Comparison of ENCODE assay signal across 9 cellular contexts in the genomic region with DNA sequence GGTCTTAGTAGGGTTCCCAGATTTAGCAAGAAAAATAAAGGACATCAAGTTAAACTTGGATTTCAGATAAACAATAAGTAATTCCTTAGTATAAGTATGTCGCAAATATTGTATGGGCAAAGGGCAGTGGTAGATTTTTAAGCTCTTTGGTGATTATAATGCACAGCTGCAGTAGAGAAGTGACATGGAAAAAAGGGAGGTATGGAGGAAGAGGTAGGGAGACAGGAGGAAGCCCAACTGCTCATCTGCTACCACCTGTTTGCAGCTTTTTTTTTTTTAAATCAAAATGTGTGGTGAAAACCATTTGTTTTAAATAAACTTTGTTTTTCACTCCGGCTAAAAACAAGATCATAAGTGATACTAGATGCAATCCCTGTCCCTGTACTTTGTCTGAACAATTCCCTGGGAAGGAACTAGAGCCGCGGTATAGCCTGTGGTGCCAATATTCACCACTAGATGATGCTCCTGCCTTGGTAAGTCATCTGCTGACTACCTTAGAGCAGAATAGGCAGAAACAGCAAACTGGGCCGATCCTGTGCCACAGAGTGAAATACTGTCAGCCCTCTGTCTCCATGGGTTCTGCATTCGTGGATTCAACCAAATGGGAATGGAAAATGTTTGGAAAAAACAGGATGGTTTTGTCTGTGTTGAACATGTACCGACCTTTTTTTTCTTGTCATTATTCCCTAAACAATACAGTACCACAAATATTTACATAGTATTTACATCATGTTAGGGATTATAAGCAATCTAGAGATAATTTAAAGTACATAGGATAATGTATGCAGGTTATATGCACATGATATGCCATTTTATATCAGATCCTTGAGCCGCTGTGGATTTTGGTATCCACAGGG.
DNase-seq lines count a peak whose midpoint lies in the region; ATAC-seq, FAIRE-seq and TF ChIP-seq lines count a peak whose summit lies in the region.
"Had no signal": no experiment of that assay in that cellular context is flagged by ENCODE, and none has a peak within 500 bp of the region (broad histone marks: within the 10 kb centered on the region; RNA-seq: fewer than 3 reads in every experiment).

No MANE protein-coding gene starts in this region.

- no peaks in the 10 kb centered on the region for H3K36me3 ChIP-seq in endothelial cell of umbilical vein (ENCODE audit: control insufficient read depth in 2 of 2, extremely low read depth in 1 of 2, insufficient read depth in 2 of 2, low read length in 2 of 2)

- peaks cover 2 to 6% of the 10 kb centered on the region in 2 experiments for H3K27me3 ChIP-seq in endothelial cell of umbilical vein (ENCODE audit: control insufficient read depth in 2 of 2, insufficient read depth in 2 of 2, low read length in 2 of 2)

- in situ Hi-C loops in Caki2 (cut with HindIII; ENCODE audit: low pct_unique_long_range_greater_than_20kb, low sequenced_read_pairs): no loop called here

- H3K4me1 ChIP-seq in endothelial cell of umbilical vein (ENCODE audit: control insufficient read depth, extremely low read depth, insufficient read depth, low read length): no peaks in the 10 kb centered on the region

- H4K20me1 ChIP-seq in endothelial cell of umbilical vein (replicated peaks; ENCODE audit: control insufficient read depth, extremely low read depth, insufficient read depth, low read length): no peaks in the 10 kb centered on the region

- no peak overlapping the region for H3K4me3 ChIP-seq in endothelial cell of umbilical vein (replicated peaks in 1 of 3; ENCODE audit: insufficient read depth in 1 of 3, low read depth in 1 of 3, low read length in 3 of 3)

- intact Hi-C loops in endothelial cell of umbilical vein (cut with micrococcal nuclease): loop anchor here (1.0 to 5.0 kb wide), 4 partner anchors 34 to 639 kb away; no protein-coding TSS in a partner anchor

- FAIRE-seq in endothelial cell of umbilical vein (lab: Jason Lieb, UNC): peak; percentile 86
- FAIRE-seq: colon had no signal

- dilution Hi-C loops in endothelial cell of umbilical vein (cut with MboI; ENCODE audit: extremely low pct_ligation_motif_present, low sequenced_read_pairs): no loop called here

- H3K9me1 ChIP-seq in endothelial cell of umbilical vein (replicated peaks; ENCODE audit: control insufficient read depth, extremely low read depth, insufficient read depth, low read length): no peaks in the 10 kb centered on the region

- CTCF ChIA-PET in endothelial cell of umbilical vein (lab: Charles Lee): interaction anchor here (1.2 to 2.4 kb wide), 3 partner anchors 86 to 392 kb away, joined by 3 to 11 read pairs (median 3); no protein-coding TSS in a partner anchor

- peak; percentile 93 for ATAC-seq in GM21360 (IDR thresholded peaks at IDR 0.05; ENCODE audit: unreplicated experiment)

- H3K9me3 ChIP-seq in endothelial cell of umbilical vein (replicated peaks; ENCODE audit: control insufficient read depth, insufficient read depth, low read length): no peaks in the 10 kb centered on the region

- H2AFZ ChIP-seq in endothelial cell of umbilical vein (ENCODE audit: low read depth, low read length): no peak overlapping the region

- no TSS peak for BruUV-seq in endothelial cell of umbilical vein (replicated peaks; lab: Mats Ljungman, UMichigan)

- TF ChIP-seq POLR2A in endothelial cell of umbilical vein (IDR thresholded peaks at IDR 0.05; ENCODE audit: low read depth, low read length): no peak

- no peak overlapping the region for H3K9ac ChIP-seq in endothelial cell of umbilical vein (replicated peaks; ENCODE audit: extremely low read depth, insufficient read depth, low read length)

- DNase-seq in Caki2 (ENCODE audit: low read depth): peak; percentile 51
- DNase-seq in HPDE6-E6E7 (ENCODE audit: extremely low spot score): peak; percentile 59
- peak; percentile 66 for DNase-seq in NOMO-1 treated with DMSO at 0.1 percent for 48 hours (lab: John Stamatoyannopoulos, UW; ENCODE audit: unreplicated experiment)
- DNase-seq in activated CD8-positive, alpha-beta memory T cell treated with anti-CD3 and anti-CD28 coated beads for 4 hours (ENCODE audit: low read depth in 2 of 2): peak; percentile 19 to 20
- peak; percentile 70 for DNase-seq in endothelial cell of umbilical vein (ENCODE audit: low read depth, low spot score)
- DNase-seq in myocyte (ENCODE audit: low read depth): peak; percentile 83
- peak; percentile 2 to 40 for DNase-seq in stimulated activated CD8-positive, alpha-beta memory T cell treated with anti-CD3 and anti-CD28 coated beads, Interleukin-7, amount 100 ng/mL, for 48 hours (ENCODE audit: extremely low read depth in 1 of 2, low read depth in 1 of 2)

- peak; percentile 86 to 91 for TF ChIP-seq CTCF in endothelial cell of umbilical vein (IDR thresholded peaks at IDR 0.05; ENCODE audit: extremely low read depth in 1 of 2, insufficient read depth in 1 of 2, low read depth in 1 of 2, low read length in 2 of 2)

- no peak overlapping the region for H3K4me2 ChIP-seq in endothelial cell of umbilical vein (ENCODE audit: insufficient read depth, low read length)

- H3K27ac ChIP-seq in endothelial cell of umbilical vein (ENCODE audit: insufficient read depth, low read depth, low read length): no peak overlapping the region

- no peaks in the 10 kb centered on the region for H3K79me2 ChIP-seq in endothelial cell of umbilical vein (ENCODE audit: control insufficient read depth, insufficient read depth, low read length)

- POLR2A ChIA-PET in endothelial cell of umbilical vein (lab: Charles Lee): no interaction called here

TF ChIP-seq in endothelial cell of umbilical vein, 7 proteins besides CTCF, POLR2A, EP300 and RAD21:
- TF ChIP-seq, protein P1, sequence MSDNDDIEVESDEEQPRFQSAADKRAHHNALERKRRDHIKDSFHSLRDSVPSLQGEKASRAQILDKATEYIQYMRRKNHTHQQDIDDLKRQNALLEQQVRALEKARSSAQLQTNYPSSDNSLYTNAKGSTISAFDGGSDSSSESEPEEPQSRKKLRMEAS (IDR thresholded peaks at IDR 0.05; ENCODE audit: insufficient read depth, insufficient read length): no peak
- TF ChIP-seq JUN (IDR thresholded peaks at IDR 0.05; ENCODE audit: borderline replicate concordance, insufficient read depth, insufficient read length, low read depth): no peak
- no peak for TF ChIP-seq MYC (IDR thresholded peaks at IDR 0.05; ENCODE audit: low read depth, low read length)
- TF ChIP-seq EZH2 (IDR thresholded peaks at IDR 0.05; ENCODE audit: borderline replicate concordance, low read depth, low read length, severe bottlenecking): no peak
- TF ChIP-seq POLR2AphosphoS5 (IDR thresholded peaks at IDR 0.05; ENCODE audit: insufficient read depth, low read depth, low read length): no peak
- no peak for TF ChIP-seq FOS (IDR thresholded peaks at IDR 0.05; ENCODE audit: borderline replicate concordance, insufficient read depth, low read length)
- no peak for TF ChIP-seq GATA2 (IDR thresholded peaks at IDR 0.05; ENCODE audit: insufficient read depth, insufficient read length, low read depth, low read length)

Comparison
In these comparisons a context has a peak if more than half of its experiments do, and no peak if none do; other contexts are left out.
1. DNase-seq: peak in every context shown above with its lines; median percentile 83 in myocyte; 70 in endothelial cell of umbilical vein; 66 in NOMO-1 treated with DMSO at 0.1 percent for 48 hours; 59 in HPDE6-E6E7; 51 in Caki2; 21 in stimulated activated CD8-positive, alpha-beta memory T cell treated with anti-CD3 and anti-CD28 coated beads, Interleukin-7, amount 100 ng/mL, for 48 hours; 20 in activated CD8-positive, alpha-beta memory T cell treated with anti-CD3 and anti-CD28 coated beads for 4 hours.